ENCODE assay signal across 24 cellular contexts in the genomic region with DNA sequence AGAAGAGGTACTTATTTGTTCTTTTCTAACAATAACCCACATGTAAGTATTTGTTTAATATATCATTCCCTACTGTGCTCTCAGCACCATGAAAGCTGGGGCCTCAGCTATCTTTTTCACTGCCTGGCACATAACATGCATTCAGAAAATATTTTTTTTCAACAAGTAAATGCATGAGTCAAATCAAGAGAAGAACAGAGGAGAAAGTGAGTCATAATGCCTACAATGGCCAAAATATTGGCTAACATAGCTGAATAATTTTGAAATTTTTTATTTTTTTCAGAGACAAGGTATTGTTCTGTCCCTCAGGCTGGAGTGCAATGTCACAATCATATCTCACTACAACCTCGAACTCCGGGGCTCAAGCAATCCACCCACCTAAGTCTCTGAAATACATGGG.
A peak's percentile ranks its signal among the peaks of the same experiment; 100 is the strongest.
DNase-seq lines count a peak whose midpoint lies in the region; ATAC-seq, FAIRE-seq and TF ChIP-seq lines count a peak whose summit lies in the region.
"Had no signal": no experiment of that assay in that cellular context is flagged by ENCODE, and none has a peak within 500 bp of the region (broad histone marks: within the 10 kb centered on the region; RNA-seq: fewer than 3 reads in every experiment).

No MANE protein-coding gene starts in this region.

- H3K9ac ChIP-seq in adipocyte (ENCODE audit: low read length): peak overlapping the region; percentile 70

- H3K9me3 Mint-ChIP-seq in MCF 10A (ENCODE audit: unreplicated experiment): peaks cover 7% of the 10 kb centered on the region
- H3K9me3 Mint-ChIP-seq: brain had no signal

- no peak for TF ChIP-seq CTCF in MCF 10A (IDR thresholded peaks at IDR 0.05; ENCODE audit: unreplicated experiment)
- no peak for TF ChIP-seq CTCF in breast epithelium (IDR thresholded peaks at IDR 0.05)
- TF ChIP-seq CTCF in suprapubic skin (IDR thresholded peaks at IDR 0.05): no peak
- TF ChIP-seq CTCF in D721Med (IDR thresholded peaks at IDR 0.05; ENCODE audit: insufficient read depth, missing control alignments): no peak

- no peaks in the 10 kb centered on the region for H3K36me3 Mint-ChIP-seq in MCF 10A (ENCODE audit: insufficient read depth, unreplicated experiment)
- H3K36me3 Mint-ChIP-seq: brain; CD4-positive, CD25-positive, alpha-beta regulatory T cell had no signal

- ATAC-seq in HG02840 (IDR thresholded peaks at IDR 0.05; ENCODE audit: low FRiP score, unreplicated experiment): no peak
- ATAC-seq: left colon; mucosa of descending colon; stimulated activated naive CD8-positive, alpha-beta T cell treated with anti-CD3 and anti-CD28 coated beads, Interleukin-15, amount 100 ng/mL, for 72 hours; upper lobe of right lung had no signal

- whole genome bisulfite sequencing in suprapubic skin: 82% methylated on average over 2 of the region's 2 CpGs

- no peaks in the 10 kb centered on the region for H3K27me3 Mint-ChIP-seq in MCF 10A (ENCODE audit: insufficient read depth, unreplicated experiment)
- H3K27me3 Mint-ChIP-seq: brain; CD4-positive, CD25-positive, alpha-beta regulatory T cell; stimulated activated naive CD8-positive, alpha-beta T cell treated with anti-CD3 and anti-CD28 coated beads, Interleukin-15, amount 100 ng/mL, for 72 hours had no signal

- H3K4me3 Mint-ChIP-seq in MCF 10A (ENCODE audit: unreplicated experiment): no peak overlapping the region
- H3K4me3 Mint-ChIP-seq: brain; CD4-positive, CD25-positive, alpha-beta regulatory T cell; stimulated activated naive CD8-positive, alpha-beta T cell treated with anti-CD3 and anti-CD28 coated beads, Interleukin-15, amount 100 ng/mL, for 72 hours had no signal

- H3K27me3 ChIP-seq in breast epithelium (no peaks in the 10 kb centered on the region), adipocyte (replicated peaks; ENCODE audit: control insufficient read depth, insufficient read depth, low read length) (no peaks in the 10 kb centered on the region), suprapubic skin (no peaks in the 10 kb centered on the region)
- H3K27me3 ChIP-seq: dorsolateral prefrontal cortex, esophagus squamous epithelium, upper lobe of right lung had no signal

- H3K4me3 ChIP-seq in breast epithelium (no peak overlapping the region), adipocyte (ENCODE audit: low read length) (peak overlapping the region; percentile 28), suprapubic skin (no peak overlapping the region)
- H3K4me3 ChIP-seq: dorsolateral prefrontal cortex, esophagus squamous epithelium, mucosa of descending colon, upper lobe of right lung had no signal

- no peak for FAIRE-seq in D721Med (lab: Jason Lieb, UNC)
- FAIRE-seq: A204.1 had no signal

- peaks cover 15% of the 10 kb centered on the region for H3K4me1 Mint-ChIP-seq in MCF 10A (ENCODE audit: insufficient read depth, unreplicated experiment)
- H3K4me1 Mint-ChIP-seq: stimulated activated naive CD8-positive, alpha-beta T cell treated with anti-CD3 and anti-CD28 coated beads, Interleukin-15, amount 100 ng/mL, for 72 hours had no signal

- POLR2A ChIA-PET in MCF 10A (lab: Yijun Ruan, JAX): interaction anchor here (0.7 to 2.7 kb wide), 3 partner anchors 8 to 172 kb away, joined by 3 to 12 read pairs (median 3); no protein-coding TSS in a partner anchor

- no TSS peak for BruUV-seq in MCF 10A (replicated peaks; lab: Mats Ljungman, UMichigan)

- TF ChIP-seq POLR2A in breast epithelium (IDR thresholded peaks at IDR 0.05): no peak
- no peak for TF ChIP-seq POLR2A in suprapubic skin (IDR thresholded peaks at IDR 0.05)

- no peak for TF ChIP-seq EP300 in suprapubic skin (IDR thresholded peaks at IDR 0.05)

- H3K27ac ChIP-seq in breast epithelium: no peak overlapping the region
- H3K27ac ChIP-seq in suprapubic skin: peak overlapping the region; percentile 69
- H3K27ac ChIP-seq: dorsolateral prefrontal cortex, esophagus squamous epithelium, upper lobe of right lung had no signal

- CTCF ChIA-PET in MCF 10A (lab: Yijun Ruan, JAX): interaction anchor here (0.5 to 1.4 kb wide), 5 partner anchors 92 to 1527 kb away, joined by 3 to 5 read pairs (median 3); no protein-coding TSS in a partner anchor

- no peaks in the 10 kb centered on the region for H3K9me3 ChIP-seq in breast epithelium
- H3K9me3 ChIP-seq in adipocyte (ENCODE audit: control insufficient read depth, low read length): no peaks in the 10 kb centered on the region
- H3K9me3 ChIP-seq in suprapubic skin: no peaks in the 10 kb centered on the region
- H3K9me3 ChIP-seq: esophagus squamous epithelium, mucosa of descending colon, upper lobe of right lung had no signal

- H3K36me3 ChIP-seq in breast epithelium (no peaks in the 10 kb centered on the region), adipocyte (ENCODE audit: control insufficient read depth, insufficient read depth, low read length, severe bottlenecking) (no peaks in the 10 kb centered on the region), suprapubic skin (no peaks in the 10 kb centered on the region)
- H3K36me3 ChIP-seq: esophagus squamous epithelium, upper lobe of right lung had no signal

- H3K27ac Mint-ChIP-seq in MCF 10A (ENCODE audit: low read depth, unreplicated experiment): peak overlapping the region; percentile 83
- H3K27ac Mint-ChIP-seq: brain; CD4-positive, CD25-positive, alpha-beta regulatory T cell; stimulated activated naive CD8-positive, alpha-beta T cell treated with anti-CD3 and anti-CD28 coated beads, Interleukin-15, amount 100 ng/mL, for 72 hours had no signal

- peak; percentile 82 for DNase-seq in MCF 10A (ENCODE audit: unreplicated experiment)
- no peak for DNase-seq in breast epithelium (ENCODE audit: low spot score in 2 of 2)
- DNase-seq in adipocyte (ENCODE audit: low read depth): peak; percentile 72
- peak; percentile 79 for DNase-seq in fibroblast of peridontal ligament (ENCODE audit: extremely low read depth)
- DNase-seq in suprapubic skin (ENCODE audit: low spot score in 2 of 2): no peak
- DNase-seq in D721Med (ENCODE audit: insufficient read length, low spot score): no peak
- no peak for DNase-seq in T1000 (lab: John Stamatoyannopoulos, UW)
- DNase-seq: activated CD4-positive, alpha-beta T cell treated with anti-CD3 and anti-CD28 coated beads for 48 hours; activated CD8-positive, alpha-beta memory T cell treated with anti-CD3 and anti-CD28 coated beads, Interleukin-2, amount 50 U/mL, for 4 hours; activated naive CD4-positive, alpha-beta T cell; CD4-positive, CD25-positive, alpha-beta regulatory T cell; DND-41; dorsolateral prefrontal cortex; esophagus squamous epithelium; left colon; mucosa of descending colon; MV-4-11; NCI-H526; stimulated activated CD4-positive, alpha-beta T cell treated with anti-CD3 and anti-CD28 coated beads, Interleukin-1b, Interleukin-23, amount 100 ng/mL, for 48 hours; stimulated activated naive CD8-positive, alpha-beta T cell treated with anti-CD3 and anti-CD28 coated beads, Interleukin-15, amount 100 ng/mL, for 72 hours; upper lobe of right lung had no signal

- H3K4me1 ChIP-seq in breast epithelium (no peaks in the 10 kb centered on the region), adipocyte (ENCODE audit: control insufficient read depth, insufficient read depth, low read length) (peaks cover 36% of the 10 kb centered on the region), suprapubic skin (no peaks in the 10 kb centered on the region)
- H3K4me1 ChIP-seq: esophagus squamous epithelium, upper lobe of right lung had no signal

- intact Hi-C loops in MCF 10A (cut with micrococcal nuclease): loop anchor here (2.0 kb wide), 1 partner anchor 50 kb away; no protein-coding TSS in a partner anchor
- intact Hi-C loops in breast epithelium (cut with DNase I; ENCODE audit: low total_unique reads): no loop called here

Comparison
In these comparisons a context has a peak if more than half of its experiments do, and no peak if none do; other contexts are left out.
1. DNase-seq: peak in MCF 10A (single experiment), adipocyte (single experiment) and fibroblast of peridontal ligament (single experiment); none in breast epithelium (0 of 2), suprapubic skin (0 of 2), D721Med (single experiment) and T1000 (single experiment).